ENCODE assay signal across 1 cellular context in the genomic region with DNA sequence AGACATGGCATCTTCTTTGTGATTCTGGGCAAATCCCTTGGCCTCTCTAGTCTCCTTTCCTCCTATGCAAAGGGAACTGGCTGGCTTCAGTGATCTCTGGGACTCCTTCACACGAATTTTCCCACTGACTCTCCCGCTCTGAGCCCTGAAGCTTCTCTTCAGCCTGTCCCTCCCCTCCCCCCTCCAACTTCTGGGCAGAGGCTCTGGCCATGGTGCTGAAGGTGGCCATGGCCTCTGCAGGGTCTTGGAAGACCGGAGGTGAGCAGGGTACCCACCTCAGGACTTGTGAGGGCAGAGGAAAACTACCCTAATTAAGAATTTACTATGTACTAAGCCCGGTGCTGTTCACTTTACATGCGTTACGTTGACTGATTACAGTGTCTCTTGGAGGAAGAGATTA.
TF ChIP-seq lines count a peak whose summit lies in the region.

No MANE protein-coding gene starts in this region.

TF ChIP-seq in K562, 482 proteins besides CTCF, POLR2A, EP300 and RAD21 (continued from another document and continues in another):
- TF ChIP-seq, protein P1, sequence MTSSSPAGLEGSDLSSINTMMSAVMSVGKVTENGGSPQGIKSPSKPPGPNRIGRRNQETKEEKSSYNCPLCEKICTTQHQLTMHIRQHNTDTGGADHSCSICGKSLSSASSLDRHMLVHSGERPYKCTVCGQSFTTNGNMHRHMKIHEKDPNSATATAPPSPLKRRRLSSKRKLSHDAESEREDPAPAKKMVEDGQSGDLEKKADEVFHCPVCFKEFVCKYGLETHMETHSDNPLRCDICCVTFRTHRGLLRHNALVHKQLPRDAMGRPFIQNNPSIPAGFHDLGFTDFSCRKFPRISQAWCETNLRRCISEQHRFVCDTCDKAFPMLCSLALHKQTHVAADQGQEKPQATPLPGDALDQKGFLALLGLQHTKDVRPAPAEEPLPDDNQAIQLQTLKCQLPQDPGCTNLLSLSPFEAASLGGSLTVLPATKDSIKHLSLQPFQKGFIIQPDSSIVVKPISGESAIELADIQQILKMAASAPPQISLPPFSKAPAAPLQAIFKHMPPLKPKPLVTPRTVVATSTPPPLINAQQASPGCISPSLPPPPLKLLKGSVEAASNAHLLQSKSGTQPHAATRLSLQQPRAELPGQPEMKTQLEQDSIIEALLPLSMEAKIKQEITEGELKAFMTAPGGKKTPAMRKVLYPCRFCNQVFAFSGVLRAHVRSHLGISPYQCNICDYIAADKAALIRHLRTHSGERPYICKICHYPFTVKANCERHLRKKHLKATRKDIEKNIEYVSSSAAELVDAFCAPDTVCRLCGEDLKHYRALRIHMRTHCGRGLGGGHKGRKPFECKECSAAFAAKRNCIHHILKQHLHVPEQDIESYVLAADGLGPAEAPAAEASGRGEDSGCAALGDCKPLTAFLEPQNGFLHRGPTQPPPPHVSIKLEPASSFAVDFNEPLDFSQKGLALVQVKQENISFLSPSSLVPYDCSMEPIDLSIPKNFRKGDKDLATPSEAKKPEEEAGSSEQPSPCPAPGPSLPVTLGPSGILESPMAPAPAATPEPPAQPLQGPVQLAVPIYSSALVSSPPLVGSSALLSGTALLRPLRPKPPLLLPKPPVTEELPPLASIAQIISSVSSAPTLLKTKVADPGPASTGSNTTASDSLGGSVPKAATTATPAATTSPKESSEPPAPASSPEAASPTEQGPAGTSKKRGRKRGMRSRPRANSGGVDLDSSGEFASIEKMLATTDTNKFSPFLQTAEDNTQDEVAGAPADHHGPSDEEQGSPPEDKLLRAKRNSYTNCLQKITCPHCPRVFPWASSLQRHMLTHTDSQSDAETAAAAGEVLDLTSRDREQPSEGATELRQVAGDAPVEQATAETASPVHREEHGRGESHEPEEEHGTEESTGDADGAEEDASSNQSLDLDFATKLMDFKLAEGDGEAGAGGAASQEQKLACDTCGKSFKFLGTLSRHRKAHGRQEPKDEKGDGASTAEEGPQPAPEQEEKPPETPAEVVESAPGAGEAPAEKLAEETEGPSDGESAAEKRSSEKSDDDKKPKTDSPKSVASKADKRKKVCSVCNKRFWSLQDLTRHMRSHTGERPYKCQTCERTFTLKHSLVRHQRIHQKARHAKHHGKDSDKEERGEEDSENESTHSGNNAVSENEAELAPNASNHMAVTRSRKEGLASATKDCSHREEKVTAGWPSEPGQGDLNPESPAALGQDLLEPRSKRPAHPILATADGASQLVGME (CRISPR knock-in tag; IDR thresholded peaks at IDR 0.05), result no peak
- TF ChIP-seq RBFOX2 (IDR thresholded peaks at IDR 0.05; ENCODE audit: low read depth, low read length), result no peak
- no peak for TF ChIP-seq RBM17 (IDR thresholded peaks at IDR 0.05; ENCODE audit: borderline replicate concordance, low read depth, low read length)
- no peak for TF ChIP-seq ZNF175 (CRISPR knock-in tag; IDR thresholded peaks at IDR 0.05; ENCODE audit: low read depth)
- TF ChIP-seq, protein P2, sequence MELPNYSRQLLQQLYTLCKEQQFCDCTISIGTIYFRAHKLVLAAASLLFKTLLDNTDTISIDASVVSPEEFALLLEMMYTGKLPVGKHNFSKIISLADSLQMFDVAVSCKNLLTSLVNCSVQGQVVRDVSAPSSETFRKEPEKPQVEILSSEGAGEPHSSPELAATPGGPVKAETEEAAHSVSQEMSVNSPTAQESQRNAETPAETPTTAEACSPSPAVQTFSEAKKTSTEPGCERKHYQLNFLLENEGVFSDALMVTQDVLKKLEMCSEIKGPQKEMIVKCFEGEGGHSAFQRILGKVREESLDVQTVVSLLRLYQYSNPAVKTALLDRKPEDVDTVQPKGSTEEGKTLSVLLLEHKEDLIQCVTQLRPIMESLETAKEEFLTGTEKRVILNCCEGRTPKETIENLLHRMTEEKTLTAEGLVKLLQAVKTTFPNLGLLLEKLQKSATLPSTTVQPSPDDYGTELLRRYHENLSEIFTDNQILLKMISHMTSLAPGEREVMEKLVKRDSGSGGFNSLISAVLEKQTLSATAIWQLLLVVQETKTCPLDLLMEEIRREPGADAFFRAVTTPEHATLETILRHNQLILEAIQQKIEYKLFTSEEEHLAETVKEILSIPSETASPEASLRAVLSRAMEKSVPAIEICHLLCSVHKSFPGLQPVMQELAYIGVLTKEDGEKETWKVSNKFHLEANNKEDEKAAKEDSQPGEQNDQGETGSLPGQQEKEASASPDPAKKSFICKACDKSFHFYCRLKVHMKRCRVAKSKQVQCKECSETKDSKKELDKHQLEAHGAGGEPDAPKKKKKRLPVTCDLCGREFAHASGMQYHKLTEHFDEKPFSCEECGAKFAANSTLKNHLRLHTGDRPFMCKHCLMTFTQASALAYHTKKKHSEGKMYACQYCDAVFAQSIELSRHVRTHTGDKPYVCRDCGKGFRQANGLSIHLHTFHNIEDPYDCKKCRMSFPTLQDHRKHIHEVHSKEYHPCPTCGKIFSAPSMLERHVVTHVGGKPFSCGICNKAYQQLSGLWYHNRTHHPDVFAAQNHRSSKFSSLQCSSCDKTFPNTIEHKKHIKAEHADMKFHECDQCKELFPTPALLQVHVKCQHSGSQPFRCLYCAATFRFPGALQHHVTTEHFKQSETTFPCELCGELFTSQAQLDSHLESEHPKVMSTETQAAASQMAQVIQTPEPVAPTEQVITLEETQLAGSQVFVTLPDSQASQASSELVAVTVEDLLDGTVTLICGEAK (IDR thresholded peaks at IDR 0.05), result peak; percentile 40; the same call in 1 of the 2 replicates
- TF ChIP-seq, protein P2 (CRISPR knock-in tag; IDR thresholded peaks at IDR 0.05), result no peak
- TF ChIP-seq, protein P3, sequence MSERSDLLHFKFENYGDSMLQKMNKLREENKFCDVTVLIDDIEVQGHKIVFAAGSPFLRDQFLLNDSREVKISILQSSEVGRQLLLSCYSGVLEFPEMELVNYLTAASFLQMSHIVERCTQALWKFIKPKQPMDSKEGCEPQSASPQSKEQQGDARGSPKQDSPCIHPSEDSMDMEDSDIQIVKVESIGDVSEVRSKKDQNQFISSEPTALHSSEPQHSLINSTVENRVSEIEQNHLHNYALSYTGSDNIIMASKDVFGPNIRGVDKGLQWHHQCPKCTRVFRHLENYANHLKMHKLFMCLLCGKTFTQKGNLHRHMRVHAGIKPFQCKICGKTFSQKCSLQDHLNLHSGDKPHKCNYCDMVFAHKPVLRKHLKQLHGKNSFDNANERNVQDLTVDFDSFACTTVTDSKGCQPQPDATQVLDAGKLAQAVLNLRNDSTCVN (CRISPR knock-in tag; IDR thresholded peaks at IDR 0.05), result no peak
- no peak for TF ChIP-seq EP400 (IDR thresholded peaks at IDR 0.05)
- TF ChIP-seq EGR1 (conservative IDR thresholded peaks at IDR 0.05), result no peak
- peak in 1 of 2 experiments; percentile 62; a peak in 1 of 4 replicates for TF ChIP-seq RCOR1 (IDR thresholded peaks at IDR 0.05; ENCODE audit: borderline replicate concordance in 1 of 2, low read depth in 2 of 2, low read length in 2 of 2)
- no peak for TF ChIP-seq LARP7 (IDR thresholded peaks at IDR 0.05)
- no peak for TF ChIP-seq MEF2A (IDR thresholded peaks at IDR 0.05; ENCODE audit: control insufficient read depth, low read depth, low read length)
- TF ChIP-seq, protein P4, sequence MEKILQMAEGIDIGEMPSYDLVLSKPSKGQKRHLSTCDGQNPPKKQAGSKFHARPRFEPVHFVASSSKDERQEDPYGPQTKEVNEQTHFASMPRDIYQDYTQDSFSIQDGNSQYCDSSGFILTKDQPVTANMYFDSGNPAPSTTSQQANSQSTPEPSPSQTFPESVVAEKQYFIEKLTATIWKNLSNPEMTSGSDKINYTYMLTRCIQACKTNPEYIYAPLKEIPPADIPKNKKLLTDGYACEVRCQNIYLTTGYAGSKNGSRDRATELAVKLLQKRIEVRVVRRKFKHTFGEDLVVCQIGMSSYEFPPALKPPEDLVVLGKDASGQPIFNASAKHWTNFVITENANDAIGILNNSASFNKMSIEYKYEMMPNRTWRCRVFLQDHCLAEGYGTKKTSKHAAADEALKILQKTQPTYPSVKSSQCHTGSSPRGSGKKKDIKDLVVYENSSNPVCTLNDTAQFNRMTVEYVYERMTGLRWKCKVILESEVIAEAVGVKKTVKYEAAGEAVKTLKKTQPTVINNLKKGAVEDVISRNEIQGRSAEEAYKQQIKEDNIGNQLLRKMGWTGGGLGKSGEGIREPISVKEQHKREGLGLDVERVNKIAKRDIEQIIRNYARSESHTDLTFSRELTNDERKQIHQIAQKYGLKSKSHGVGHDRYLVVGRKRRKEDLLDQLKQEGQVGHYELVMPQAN (IDR thresholded peaks at IDR 0.05; ENCODE audit: borderline replicate concordance), result no peak
- TF ChIP-seq, protein P5, sequence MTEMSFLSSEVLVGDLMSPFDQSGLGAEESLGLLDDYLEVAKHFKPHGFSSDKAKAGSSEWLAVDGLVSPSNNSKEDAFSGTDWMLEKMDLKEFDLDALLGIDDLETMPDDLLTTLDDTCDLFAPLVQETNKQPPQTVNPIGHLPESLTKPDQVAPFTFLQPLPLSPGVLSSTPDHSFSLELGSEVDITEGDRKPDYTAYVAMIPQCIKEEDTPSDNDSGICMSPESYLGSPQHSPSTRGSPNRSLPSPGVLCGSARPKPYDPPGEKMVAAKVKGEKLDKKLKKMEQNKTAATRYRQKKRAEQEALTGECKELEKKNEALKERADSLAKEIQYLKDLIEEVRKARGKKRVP (CRISPR knock-in tag; IDR thresholded peaks at IDR 0.05), result peak; percentile 35; the same call in 1 of the 2 replicates
- no peak for TF ChIP-seq ZNF121 (CRISPR knock-in tag; conservative IDR thresholded peaks at IDR 0.05)
- no peak for TF ChIP-seq ETV5 (CRISPR knock-in tag; IDR thresholded peaks at IDR 0.05; ENCODE audit: low read depth)
- no peak for TF ChIP-seq RBM25 (IDR thresholded peaks at IDR 0.05; ENCODE audit: low read depth, low read length, severe bottlenecking)
- no peak for TF ChIP-seq KDM5B (IDR thresholded peaks at IDR 0.05; ENCODE audit: insufficient replicate concordance, low read depth, low read length)
- TF ChIP-seq, protein P6, sequence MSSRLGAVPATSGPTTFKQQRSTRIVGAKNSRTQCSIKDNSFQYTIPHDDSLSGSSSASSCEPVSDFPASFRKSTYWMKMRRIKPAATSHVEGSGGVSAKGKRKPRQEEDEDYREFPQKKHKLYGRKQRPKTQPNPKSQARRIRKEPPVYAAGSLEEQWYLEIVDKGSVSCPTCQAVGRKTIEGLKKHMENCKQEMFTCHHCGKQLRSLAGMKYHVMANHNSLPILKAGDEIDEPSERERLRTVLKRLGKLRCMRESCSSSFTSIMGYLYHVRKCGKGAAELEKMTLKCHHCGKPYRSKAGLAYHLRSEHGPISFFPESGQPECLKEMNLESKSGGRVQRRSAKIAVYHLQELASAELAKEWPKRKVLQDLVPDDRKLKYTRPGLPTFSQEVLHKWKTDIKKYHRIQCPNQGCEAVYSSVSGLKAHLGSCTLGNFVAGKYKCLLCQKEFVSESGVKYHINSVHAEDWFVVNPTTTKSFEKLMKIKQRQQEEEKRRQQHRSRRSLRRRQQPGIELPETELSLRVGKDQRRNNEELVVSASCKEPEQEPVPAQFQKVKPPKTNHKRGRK (tag; IDR thresholded peaks at IDR 0.05), result no peak
- TF ChIP-seq TBL1XR1 (IDR thresholded peaks at IDR 0.05; ENCODE audit: low read length in 2 of 2), result no peak
- TF ChIP-seq, protein P7, sequence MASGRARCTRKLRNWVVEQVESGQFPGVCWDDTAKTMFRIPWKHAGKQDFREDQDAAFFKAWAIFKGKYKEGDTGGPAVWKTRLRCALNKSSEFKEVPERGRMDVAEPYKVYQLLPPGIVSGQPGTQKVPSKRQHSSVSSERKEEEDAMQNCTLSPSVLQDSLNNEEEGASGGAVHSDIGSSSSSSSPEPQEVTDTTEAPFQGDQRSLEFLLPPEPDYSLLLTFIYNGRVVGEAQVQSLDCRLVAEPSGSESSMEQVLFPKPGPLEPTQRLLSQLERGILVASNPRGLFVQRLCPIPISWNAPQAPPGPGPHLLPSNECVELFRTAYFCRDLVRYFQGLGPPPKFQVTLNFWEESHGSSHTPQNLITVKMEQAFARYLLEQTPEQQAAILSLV (tag; IDR thresholded peaks at IDR 0.05), result no peak
- TF ChIP-seq, protein P8, sequence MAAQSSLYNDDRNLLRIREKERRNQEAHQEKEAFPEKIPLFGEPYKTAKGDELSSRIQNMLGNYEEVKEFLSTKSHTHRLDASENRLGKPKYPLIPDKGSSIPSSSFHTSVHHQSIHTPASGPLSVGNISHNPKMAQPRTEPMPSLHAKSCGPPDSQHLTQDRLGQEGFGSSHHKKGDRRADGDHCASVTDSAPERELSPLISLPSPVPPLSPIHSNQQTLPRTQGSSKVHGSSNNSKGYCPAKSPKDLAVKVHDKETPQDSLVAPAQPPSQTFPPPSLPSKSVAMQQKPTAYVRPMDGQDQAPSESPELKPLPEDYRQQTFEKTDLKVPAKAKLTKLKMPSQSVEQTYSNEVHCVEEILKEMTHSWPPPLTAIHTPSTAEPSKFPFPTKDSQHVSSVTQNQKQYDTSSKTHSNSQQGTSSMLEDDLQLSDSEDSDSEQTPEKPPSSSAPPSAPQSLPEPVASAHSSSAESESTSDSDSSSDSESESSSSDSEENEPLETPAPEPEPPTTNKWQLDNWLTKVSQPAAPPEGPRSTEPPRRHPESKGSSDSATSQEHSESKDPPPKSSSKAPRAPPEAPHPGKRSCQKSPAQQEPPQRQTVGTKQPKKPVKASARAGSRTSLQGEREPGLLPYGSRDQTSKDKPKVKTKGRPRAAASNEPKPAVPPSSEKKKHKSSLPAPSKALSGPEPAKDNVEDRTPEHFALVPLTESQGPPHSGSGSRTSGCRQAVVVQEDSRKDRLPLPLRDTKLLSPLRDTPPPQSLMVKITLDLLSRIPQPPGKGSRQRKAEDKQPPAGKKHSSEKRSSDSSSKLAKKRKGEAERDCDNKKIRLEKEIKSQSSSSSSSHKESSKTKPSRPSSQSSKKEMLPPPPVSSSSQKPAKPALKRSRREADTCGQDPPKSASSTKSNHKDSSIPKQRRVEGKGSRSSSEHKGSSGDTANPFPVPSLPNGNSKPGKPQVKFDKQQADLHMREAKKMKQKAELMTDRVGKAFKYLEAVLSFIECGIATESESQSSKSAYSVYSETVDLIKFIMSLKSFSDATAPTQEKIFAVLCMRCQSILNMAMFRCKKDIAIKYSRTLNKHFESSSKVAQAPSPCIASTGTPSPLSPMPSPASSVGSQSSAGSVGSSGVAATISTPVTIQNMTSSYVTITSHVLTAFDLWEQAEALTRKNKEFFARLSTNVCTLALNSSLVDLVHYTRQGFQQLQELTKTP (IDR thresholded peaks at IDR 0.05; ENCODE audit: low read depth in 1 of 2, partially characterized antibody in 2 of 2), result peak in 1 of 2 experiments; percentile 93
